In the genomic region with DNA sequence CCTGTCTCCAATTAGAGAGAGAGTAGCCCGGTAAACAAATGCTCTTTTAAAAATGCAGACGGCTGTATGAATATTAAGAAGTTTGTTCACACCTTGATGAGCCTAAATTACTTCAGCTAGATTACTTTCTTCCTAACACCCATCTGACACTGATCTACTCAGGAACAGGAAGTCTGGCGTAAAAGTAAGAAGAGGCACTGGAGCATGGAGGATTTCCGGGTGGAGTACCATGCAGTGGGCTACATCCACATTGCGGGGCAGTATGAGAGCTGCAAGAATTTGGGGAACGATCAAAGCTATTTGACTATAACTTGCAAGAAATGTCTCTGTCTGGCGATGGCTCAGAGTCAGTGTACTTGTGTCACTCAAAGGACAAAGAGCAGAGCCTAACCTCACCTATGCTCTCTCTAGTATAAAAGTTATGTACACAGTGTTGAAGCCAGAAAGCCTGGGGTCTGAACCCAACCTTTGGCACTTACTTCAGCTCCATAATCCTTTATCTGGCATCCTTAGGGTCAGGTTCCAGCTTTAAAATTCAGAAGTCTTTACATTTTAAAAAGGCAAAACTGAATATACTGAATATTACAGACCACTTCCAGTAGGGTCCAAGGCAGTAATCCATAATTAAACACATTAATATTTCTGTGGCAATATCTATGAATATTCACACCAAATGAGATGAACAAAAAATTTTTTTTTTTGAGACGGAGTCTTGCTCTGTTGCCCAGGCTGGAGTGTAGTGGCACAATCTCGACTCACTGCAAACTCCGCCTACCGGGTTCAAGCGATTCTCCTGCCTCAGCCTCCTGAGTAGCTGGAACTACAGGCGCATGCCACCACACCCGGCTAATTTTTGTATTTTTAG, we compare ENCODE assay signal across 13 cellular contexts. TPM values are rescaled to one million over a fixed set of nuclear protein-coding genes. Genes with fewer than 3 reads are reported as not detected.
DNase-seq lines count a peak whose midpoint lies in the region; ATAC-seq lines count a peak whose summit lies in the region.
"Had no signal": no experiment of that assay in that cellular context is flagged by ENCODE, and none has a peak within 500 bp of the region (broad histone marks: within the 10 kb centered on the region; RNA-seq: fewer than 3 reads in every experiment).

No MANE protein-coding gene starts in this region.

- peaks cover 46% of the 10 kb centered on the region for H3K36me3 Mint-ChIP-seq in CD4-positive, CD25-positive, alpha-beta regulatory T cell

- H3K9me3 ChIP-seq in CD4-positive, CD25-positive, alpha-beta regulatory T cell (ENCODE audit: control insufficient read depth in 2 of 2, low read length in 2 of 2) = no peaks in the 10 kb centered on the region
- H3K9me3 ChIP-seq: gastrocnemius medialis had no signal

- no peak for ATAC-seq in CD4-positive, CD25-positive, alpha-beta regulatory T cell (ENCODE audit: low read depth in 2 of 2)
- ATAC-seq in GM21423 (IDR thresholded peaks at IDR 0.05; ENCODE audit: unreplicated experiment) (peak; percentile 87), HG03196 (IDR thresholded peaks at IDR 0.05; ENCODE audit: unreplicated experiment) (peak; percentile 59), GM21367 (IDR thresholded peaks at IDR 0.05; ENCODE audit: unreplicated experiment) (no peak)
- ATAC-seq: gastrocnemius medialis had no signal

- DNase-seq in CD4-positive, CD25-positive, alpha-beta regulatory T cell = no peak
- DNase-seq in left kidney (ENCODE audit: low read depth, low spot score) = peak; percentile 23
- no peak for DNase-seq in NCI-H2081 (lab: John Stamatoyannopoulos, UW)
- no peak for DNase-seq in putamen (ENCODE audit: low spot score)
- no peak for DNase-seq in NCI-H2227 (lab: John Stamatoyannopoulos, UW; ENCODE audit: unreplicated experiment)
- DNase-seq: activated CD4-positive, alpha-beta T cell treated with anti-CD3 and anti-CD28 coated beads, Interleukin-2, amount 50 U/mL, for 4 hours; effector memory CD4-positive, alpha-beta T cell; gastrocnemius medialis; kidney; trophoblast cell had no signal

- H3K36me3 ChIP-seq in CD4-positive, CD25-positive, alpha-beta regulatory T cell (ENCODE audit: control insufficient read depth, insufficient read depth, low read length) = peaks cover 55% of the 10 kb centered on the region

- H3K4me3 Mint-ChIP-seq in CD4-positive, CD25-positive, alpha-beta regulatory T cell = no peak overlapping the region

- no peak overlapping the region for H3K4me3 ChIP-seq in CD4-positive, CD25-positive, alpha-beta regulatory T cell (ENCODE audit: low read depth, low read length)
- H3K4me3 ChIP-seq: gastrocnemius medialis had no signal

- H3K27ac ChIP-seq in CD4-positive, CD25-positive, alpha-beta regulatory T cell (ENCODE audit: insufficient read depth, low read length, poor library complexity, severe bottlenecking) = no peak overlapping the region
- H3K27ac ChIP-seq: gastrocnemius medialis had no signal

- no peaks in the 10 kb centered on the region for H3K27me3 Mint-ChIP-seq in CD4-positive, CD25-positive, alpha-beta regulatory T cell

- peaks cover 13% of the 10 kb centered on the region for H3K4me1 ChIP-seq in CD4-positive, CD25-positive, alpha-beta regulatory T cell (ENCODE audit: control insufficient read depth, insufficient read depth, low read length, poor library complexity, severe bottlenecking)

- no peaks in the 10 kb centered on the region for H3K9me3 Mint-ChIP-seq in CD4-positive, CD25-positive, alpha-beta regulatory T cell

- H3K4me1 Mint-ChIP-seq in CD4-positive, CD25-positive, alpha-beta regulatory T cell = peaks cover 23 to 71% (median 47%) of the 10 kb centered on the region in 4 donors

- H3K27ac Mint-ChIP-seq in CD4-positive, CD25-positive, alpha-beta regulatory T cell = peak overlapping the region in 2 of 3 donors; percentile 8 to 29

- no peaks in the 10 kb centered on the region for H3K27me3 ChIP-seq in CD4-positive, CD25-positive, alpha-beta regulatory T cell (ENCODE audit: control insufficient read depth, insufficient read depth, low read length)
- H3K27me3 ChIP-seq: gastrocnemius medialis had no signal

RNA-seq across cellular contexts. Expression of a gene that starts 7.9 kb away (rescaled TPM):
- total RNA-seq in CD4-positive, CD25-positive, alpha-beta regulatory T cell = 23.1 TPM
- polyA plus RNA-seq in CD4-positive, CD25-positive, alpha-beta regulatory T cell = 10 to 100 TPM; 36.4 to 46.8 (median 41.7) TPM

Comparison
In these comparisons a context has a peak if more than half of its experiments do, and no peak if none do; other contexts are left out.
1. ATAC-seq: peak in GM21423 (single experiment) and HG03196 (single experiment); none in CD4-positive, CD25-positive, alpha-beta regulatory T cell (0 of 2) and GM21367 (single experiment).